Comparison of ENCODE assay signal across 25 cellular contexts in genomic region chr6:71199796-71200195, GRCh38.
"Had no signal": no experiment of that assay in that cellular context is flagged by ENCODE, and none has a peak within 500 bp of the region (broad histone marks: within the 10 kb centered on the region; RNA-seq: fewer than 3 reads in every experiment).

No MANE protein-coding gene starts in this region.

- H3K4me1 ChIP-seq: esophagus muscularis mucosa, foreskin keratinocyte, lower lobe of right lung, psoas muscle, sigmoid colon, testis, tibial artery had no signal

- DNase-seq: dermis blood vessel endothelial cell; effector memory CD4-positive, alpha-beta T cell; foreskin keratinocyte; glutamatergic neuron; hypothalamus; immature natural killer cell; left ventricle myocardium superior; lower lobe of right lung; naive thymus-derived CD8-positive, alpha-beta T cell; nephron progenitor cell; occipital lobe; ovary; posterior cingulate gyrus; psoas muscle; right cardiac atrium; sigmoid colon; stimulated activated CD4-positive, alpha-beta T cell treated with anti-CD3 and anti-CD28 coated beads, Interleukin-2, amount 100 ng/mL, for 24 hours; stimulated activated CD4-positive, alpha-beta T cell treated with anti-CD3 and anti-CD28 coated beads, Interleukin-4, amount 100 ng/mL, for 24 hours; stimulated activated naive CD8-positive, alpha-beta T cell treated with anti-CD3 and anti-CD28 coated beads, Interleukin-15, Interleukin-2, amounts not matched to agents 100 U/mL and 50 U/mL, for 24 hours; substantia nigra; testis; tibial artery had no signal

- H3K27me3 ChIP-seq: esophagus muscularis mucosa, foreskin keratinocyte, ovary, sigmoid colon, testis, tibial artery had no signal

- H3K9me3 ChIP-seq: esophagus muscularis mucosa, lower lobe of right lung, ovary, psoas muscle, sigmoid colon, testis, tibial artery had no signal

- H3K27ac ChIP-seq: coronary artery, esophagus muscularis mucosa, foreskin keratinocyte, lower lobe of right lung, ovary, psoas muscle, sigmoid colon, testis, tibial artery had no signal

- H3K36me3 ChIP-seq: esophagus muscularis mucosa, lower lobe of right lung, ovary, sigmoid colon, tibial artery had no signal

- H3K4me3 ChIP-seq: coronary artery, esophagus muscularis mucosa, lower lobe of right lung, ovary, psoas muscle, sigmoid colon, testis, tibial artery had no signal

- ATAC-seq: foreskin keratinocyte; left ventricle myocardium superior; lower lobe of right lung; naive thymus-derived CD8-positive, alpha-beta T cell; psoas muscle; right cardiac atrium; stimulated activated memory B cell treated with anti-CD40 and anti-IgM and Interleukin-4, amounts not matched to agents 10 μg/mL and 1 μg/mL and 100 μg/mL, for 72 hours; stimulated activated naive CD8-positive, alpha-beta T cell treated with anti-CD3 and anti-CD28 coated beads, Interleukin-15, Interleukin-2, amounts not matched to agents 100 U/mL and 50 U/mL, for 24 hours had no signal
